16 cellular contexts compared by ENCODE assay signal in the genomic region with DNA sequence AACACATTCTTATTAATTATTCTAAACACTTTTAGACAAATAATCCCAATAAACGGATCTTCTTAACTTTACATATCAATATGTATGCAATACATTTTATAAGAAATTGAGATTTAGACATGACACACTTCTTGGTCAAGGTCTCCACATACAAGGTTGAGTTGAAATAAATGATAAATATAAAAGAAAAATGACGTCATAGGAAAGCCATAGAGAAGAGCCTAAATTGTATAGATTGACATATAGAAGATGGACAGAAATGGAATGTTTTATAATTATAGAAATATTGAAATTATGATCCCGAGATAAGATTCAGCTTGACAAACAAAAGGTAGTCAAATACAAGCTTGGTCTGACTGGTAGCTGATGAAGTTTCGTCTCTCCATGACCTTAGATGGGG.
DNase-seq lines count a peak whose midpoint lies in the region; ATAC-seq, FAIRE-seq and TF ChIP-seq lines count a peak whose summit lies in the region.
"Had no signal": no experiment of that assay in that cellular context is flagged by ENCODE, and none has a peak within 500 bp of the region (broad histone marks: within the 10 kb centered on the region; RNA-seq: fewer than 3 reads in every experiment).

No MANE protein-coding gene starts in this region.

- H2AFZ ChIP-seq in HepG2 (ENCODE audit: low read length) (no peak overlapping the region), osteoblast (ENCODE audit: low read length) (no peak overlapping the region)

- ATAC-seq in HepG2 (no peak), right lobe of liver (no peak)

- H3K27ac ChIP-seq in HepG2 (ENCODE audit: extremely low read length, insufficient read depth, low read length) (no peak overlapping the region), right lobe of liver (no peak overlapping the region), epithelial cell of prostate (peak overlapping the region; percentile 25), osteoblast (ENCODE audit: low read depth, low read length) (peak overlapping the region; percentile 88)

- no peak overlapping the region for H3K9ac ChIP-seq in HepG2 (ENCODE audit: insufficient read depth, low read depth, low read length)

- FAIRE-seq in HepG2 (lab: Jason Lieb, UNC): no peak
- FAIRE-seq: GM19239 had no signal

- no peak for TF ChIP-seq RAD21 in HepG2 (CRISPR knock-in tag; IDR thresholded peaks at IDR 0.05)

- no peak for DNase-seq in HepG2 (ENCODE audit: low spot score)
- DNase-seq in right lobe of liver: no peak
- no peak for DNase-seq in epithelial cell of prostate (ENCODE audit: low read depth, low spot score)
- no peak for DNase-seq in osteoblast (ENCODE audit: insufficient read length, low spot score, missing footprints)
- DNase-seq in activated gamma-delta T cell (lab: John Stamatoyannopoulos, UW): no peak
- DNase-seq in NCI-H1105 (lab: John Stamatoyannopoulos, UW): no peak
- no peak for DNase-seq in DMS153 treated with DMSO at 0.1 percent for 48 hours (lab: John Stamatoyannopoulos, UW; ENCODE audit: unreplicated experiment)
- DNase-seq in superior temporal gyrus (ENCODE audit: extremely low spot score): no peak
- DNase-seq: ACHN, Caco-2, DMS153, H7, NCI-H1417 treated with DMSO at 0.1 percent for 48 hours, NCI-H1930, NCI-H69 had no signal

- POLR2A ChIA-PET in HepG2 (lab: Yijun Ruan, JAX): no interaction called here

- TF ChIP-seq EP300 in HepG2 (IDR thresholded peaks at IDR 0.05; ENCODE audit: low read depth in 2 of 2, low read length in 2 of 2) (no peak), HepG2 (CRISPR knock-in tag; IDR thresholded peaks at IDR 0.05; ENCODE audit: borderline replicate concordance) (no peak)

- H3K9me3 ChIP-seq in HepG2 (ENCODE audit: low read length) (peaks cover 8% of the 10 kb centered on the region), right lobe of liver (no peaks in the 10 kb centered on the region), osteoblast (ENCODE audit: low read depth, low read length) (peaks cover under 1% of the 10 kb centered on the region)
- H3K9me3 ChIP-seq: Caco-2 had no signal

- H3K4me3 ChIP-seq in HepG2 (replicated peaks in 1 of 3; ENCODE audit: insufficient read depth in 1 of 3, low read depth in 2 of 3, low read length in 3 of 3): no peak overlapping the region
- no peak overlapping the region for H3K4me3 ChIP-seq in right lobe of liver
- no peak overlapping the region for H3K4me3 ChIP-seq in osteoblast (ENCODE audit: insufficient read depth, low read length)

- in situ Hi-C loops in HepG2 (cut with HindIII; ENCODE audit: extremely low pct_ligation_motif_present, low pct_unique_long_range_greater_than_20kb): no loop called here

- H3K4me1 ChIP-seq in HepG2 (ENCODE audit: insufficient read depth, low read length): no peaks in the 10 kb centered on the region
- H3K4me1 ChIP-seq in right lobe of liver: no peaks in the 10 kb centered on the region
- peaks cover 23% of the 10 kb centered on the region for H3K4me1 ChIP-seq in osteoblast (ENCODE audit: insufficient read depth, low read length)
- H3K4me1 ChIP-seq: Caco-2 had no signal

- H4K20me1 ChIP-seq in HepG2 (ENCODE audit: insufficient read depth, low read length) (no peaks in the 10 kb centered on the region), osteoblast (ENCODE audit: insufficient read depth, low read length) (no peaks in the 10 kb centered on the region)

- CTCF ChIA-PET in HepG2 (lab: Yijun Ruan, JAX; ENCODE audit: low intra/inter-chr PET ratio, low total read pairs): no interaction called here

- 15% methylated on average over 4 of the region's 4 CpGs for WGBS in HepG2 (ENCODE audit: low lambda C conversion rate)
- WGBS in right lobe of liver (ENCODE audit: insufficient coverage, low coverage, low lambda C conversion rate, missing lambda C conversion rate): 49% methylated on average over 4 of the region's 4 CpGs

- no peak for TF ChIP-seq POLR2A in HepG2 (IDR thresholded peaks at IDR 0.05; ENCODE audit: insufficient read depth in 1 of 2, low read depth in 2 of 2, low read length in 2 of 2)
- TF ChIP-seq POLR2A in right lobe of liver (IDR thresholded peaks at IDR 0.05): no peak

- H3K79me2 ChIP-seq in HepG2 (ENCODE audit: insufficient read depth, low read length) (no peaks in the 10 kb centered on the region), osteoblast (ENCODE audit: insufficient read depth, low read length) (no peaks in the 10 kb centered on the region)

- BruUV-seq in HepG2 (replicated peaks; lab: Mats Ljungman, UMichigan): no TSS peak

- H3K36me3 ChIP-seq in HepG2 (replicated peaks in 1 of 2; ENCODE audit: control insufficient read depth in 1 of 2, insufficient read depth in 2 of 2, low read length in 2 of 2) (no peaks in the 10 kb centered on the region), right lobe of liver (no peaks in the 10 kb centered on the region), osteoblast (ENCODE audit: insufficient read depth, low read length) (no peaks in the 10 kb centered on the region)

- intact Hi-C loops in HepG2 (cut with micrococcal nuclease; ENCODE audit: unreplicated experiment): no loop called here
- intact Hi-C loops in right lobe of liver (cut with DNase I): no loop called here

- no peak overlapping the region for H3K4me2 ChIP-seq in HepG2 (ENCODE audit: low read depth, low read length)
- peak overlapping the region; percentile 68 for H3K4me2 ChIP-seq in osteoblast (ENCODE audit: insufficient read depth, low read length)

- H3K27me3 ChIP-seq in HepG2 (ENCODE audit: control insufficient read depth in 1 of 2, insufficient read depth in 2 of 2, low read length in 2 of 2) (no peaks in the 10 kb centered on the region), right lobe of liver (no peaks in the 10 kb centered on the region), osteoblast (ENCODE audit: insufficient read depth, low read length) (no peaks in the 10 kb centered on the region)

- TF ChIP-seq CTCF in HepG2 (CRISPR knock-in tag; IDR thresholded peaks at IDR 0.05) (no peak), right lobe of liver (IDR thresholded peaks at IDR 0.05) (no peak), osteoblast (IDR thresholded peaks at IDR 0.05; ENCODE audit: extremely low read depth, low read depth, low read length) (no peak)

TF ChIP-seq in HepG2, 621 proteins besides CTCF, POLR2A, EP300 and RAD21:
- no peak for TF ChIP-seq TEAD3 (CRISPR knock-in tag; optimal IDR thresholded peaks at IDR 0.05; ENCODE audit: borderline replicate concordance)
- peak; percentile 99 for TF ChIP-seq ATF7 (IDR thresholded peaks at IDR 0.05)
- no peak for TF ChIP-seq ATF7 (CRISPR knock-in tag; IDR thresholded peaks at IDR 0.05)
- no peak for TF ChIP-seq CBFB (CRISPR knock-in tag; IDR thresholded peaks at IDR 0.05)
- TF ChIP-seq, protein P1, sequence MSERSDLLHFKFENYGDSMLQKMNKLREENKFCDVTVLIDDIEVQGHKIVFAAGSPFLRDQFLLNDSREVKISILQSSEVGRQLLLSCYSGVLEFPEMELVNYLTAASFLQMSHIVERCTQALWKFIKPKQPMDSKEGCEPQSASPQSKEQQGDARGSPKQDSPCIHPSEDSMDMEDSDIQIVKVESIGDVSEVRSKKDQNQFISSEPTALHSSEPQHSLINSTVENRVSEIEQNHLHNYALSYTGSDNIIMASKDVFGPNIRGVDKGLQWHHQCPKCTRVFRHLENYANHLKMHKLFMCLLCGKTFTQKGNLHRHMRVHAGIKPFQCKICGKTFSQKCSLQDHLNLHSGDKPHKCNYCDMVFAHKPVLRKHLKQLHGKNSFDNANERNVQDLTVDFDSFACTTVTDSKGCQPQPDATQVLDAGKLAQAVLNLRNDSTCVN (CRISPR knock-in tag; IDR thresholded peaks at IDR 0.05; ENCODE audit: borderline replicate concordance): no peak
- TF ChIP-seq ZSCAN9 (CRISPR knock-in tag; IDR thresholded peaks at IDR 0.05; ENCODE audit: borderline replicate concordance): no peak
- TF ChIP-seq ZNF205 (CRISPR knock-in tag; IDR thresholded peaks at IDR 0.05): no peak
- no peak for TF ChIP-seq ZNF607 (CRISPR knock-in tag; IDR thresholded peaks at IDR 0.05; ENCODE audit: borderline replicate concordance)
- peak; percentile 92 for TF ChIP-seq CREB1 (IDR thresholded peaks at IDR 0.05)
- no peak for TF ChIP-seq CREB1 (CRISPR knock-in tag; IDR thresholded peaks at IDR 0.05)

Comparison
In these comparisons a context has a peak if more than half of its experiments do, and no peak if none do; other contexts are left out.
1. H3K27ac ChIP-seq: peak in epithelial cell of prostate (single experiment) and osteoblast (single experiment); none in HepG2 (single experiment) and right lobe of liver (0 of 3).